Comparison of ENCODE assay signal across 8 cellular contexts in the genomic region with DNA sequence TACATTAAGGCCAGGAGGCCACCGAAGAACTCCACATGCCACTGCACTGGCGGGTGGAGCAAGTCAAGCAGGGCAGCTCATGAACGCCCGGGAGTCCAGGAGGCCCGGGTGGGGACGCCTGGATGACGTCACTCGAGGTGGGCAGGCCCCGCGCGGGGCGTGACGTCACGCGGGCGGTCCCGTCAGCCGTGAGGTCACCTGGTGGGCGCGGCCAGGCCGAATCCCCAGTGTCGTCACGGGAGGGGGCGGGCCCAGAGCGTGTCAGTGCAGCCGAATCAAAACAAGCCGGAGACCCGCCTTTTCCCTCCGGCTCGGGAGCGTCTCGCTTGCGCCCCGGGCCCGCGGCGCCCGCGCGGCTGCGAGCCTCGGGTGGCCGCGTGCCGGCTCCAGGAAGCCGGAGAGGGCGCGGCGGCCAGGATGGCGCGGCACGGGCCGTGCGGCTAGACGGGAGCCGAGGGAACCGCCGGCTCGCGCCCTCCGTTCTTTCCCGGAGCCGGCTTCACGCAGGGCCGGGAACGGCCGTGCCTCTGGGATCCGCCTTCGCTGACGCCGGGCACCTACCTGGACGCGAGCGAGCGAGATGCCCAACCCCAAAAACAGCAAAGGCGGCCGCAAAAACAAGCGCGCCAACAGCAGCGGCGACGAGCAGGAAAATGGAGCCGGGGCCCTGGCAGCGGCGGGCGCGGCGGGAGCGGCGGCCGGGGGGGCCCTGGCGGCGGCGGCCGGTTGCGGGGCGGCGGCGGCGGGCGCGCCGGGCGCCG. TPM values are rescaled to one million over a fixed set of nuclear protein-coding genes. Genes with fewer than 3 reads are reported as not detected.
DNase-seq lines count a peak whose midpoint lies in the region; ATAC-seq, FAIRE-seq and TF ChIP-seq lines count a peak whose summit lies in the region.

Gene HECA (plus strand): TSS at position 264 of the 761 bp plus-strand sequence. CDS start 317 bp downstream, at position 581.

- H3K9me1 ChIP-seq in endothelial cell of umbilical vein (replicated peaks; ENCODE audit: control insufficient read depth, extremely low read depth, insufficient read depth, low read length), result no peaks in the 10 kb centered on the region

- H3K4me1 ChIP-seq in OCI-LY7 (ENCODE audit: insufficient read depth, low read length, poor library complexity, severe bottlenecking), result peaks cover 49% of the 10 kb centered on the region
- peaks cover 4% of the 10 kb centered on the region for H3K4me1 ChIP-seq in endothelial cell of umbilical vein (ENCODE audit: control insufficient read depth, extremely low read depth, insufficient read depth, low read length)

- peak within 1 kb of the TSS; percentile 92 for H3K9ac ChIP-seq in endothelial cell of umbilical vein (replicated peaks; ENCODE audit: extremely low read depth, insufficient read depth, low read length)

- H2AFZ ChIP-seq in OCI-LY7 (ENCODE audit: low read length), result peak within 1 kb of the TSS; percentile 87
- peak within 1 kb of the TSS; percentile 92 for H2AFZ ChIP-seq in endothelial cell of umbilical vein (ENCODE audit: low read depth, low read length)

- peak; percentile 88 for FAIRE-seq in endothelial cell of umbilical vein (lab: Jason Lieb, UNC)

- ATAC-seq in GM21526 (IDR thresholded peaks at IDR 0.05; ENCODE audit: low FRiP score, unreplicated experiment), result peak; percentile 83

- peak; percentile 96 for DNase-seq in Calu3
- DNase-seq in HuH-7 (ENCODE audit: low spot score), result peak; percentile 90
- peak; percentile 95 for DNase-seq in OCI-LY7 (ENCODE audit: low spot score)
- DNase-seq in activated T-cell treated with anti-CD3 and anti-CD28 coated beads for 1 hour (ENCODE audit: low read depth), result peak; percentile 100
- peak; percentile 93 for DNase-seq in endothelial cell of umbilical vein (ENCODE audit: low read depth, low spot score)
- DNase-seq in midbrain (lab: John Stamatoyannopoulos, UW), result peak; percentile 91
- DNase-seq in stimulated activated CD8-positive, alpha-beta memory T cell treated with anti-CD3 and anti-CD28 coated beads, Interleukin-15, amount 100 ng/mL, for 48 hours (ENCODE audit: low read depth in 2 of 2), result peak; percentile 96 to 98

- no peaks in the 10 kb centered on the region for H3K27me3 Mint-ChIP-seq in Calu3 (ENCODE audit: unreplicated experiment)

- H3K79me2 ChIP-seq in OCI-LY7 (ENCODE audit: insufficient read depth, low read depth, low read length) (peaks cover 42% of the 10 kb centered on the region; the same call in 1 of the 2 replicates), endothelial cell of umbilical vein (ENCODE audit: control insufficient read depth, insufficient read depth, low read length) (peaks cover 22% of the 10 kb centered on the region)

- H3K27ac Mint-ChIP-seq in Calu3 (ENCODE audit: unreplicated experiment), result peak within 1 kb of the TSS; percentile 68

- peak within 1 kb of the TSS; percentile 87 for H3K4me2 ChIP-seq in OCI-LY7 (ENCODE audit: low read length)
- peak within 1 kb of the TSS; percentile 98 for H3K4me2 ChIP-seq in endothelial cell of umbilical vein (ENCODE audit: insufficient read depth, low read length)

- H3K4me1 Mint-ChIP-seq in Calu3 (ENCODE audit: low read depth, unreplicated experiment), result no peaks in the 10 kb centered on the region

- TF ChIP-seq CTCF in Calu3 (IDR thresholded peaks at IDR 0.05; ENCODE audit: unreplicated experiment) (no peak), OCI-LY7 (conservative IDR thresholded peaks at IDR 0.05; ENCODE audit: low read length) (no peak), endothelial cell of umbilical vein (IDR thresholded peaks at IDR 0.05; ENCODE audit: extremely low read depth in 1 of 2, insufficient read depth in 1 of 2, low read depth in 1 of 2, low read length in 2 of 2) (no peak)

- CTCF ChIA-PET in Calu3 (lab: Charles Lee), result interaction anchor here (0.6 kb wide), 2 partner anchors 181 to 929 kb away, joined by 3 to 4 read pairs; no protein-coding TSS in a partner anchor
- CTCF ChIA-PET in OCI-LY7 (lab: Charles Lee; ENCODE audit: unreplicated experiment), result interaction anchor here (0.7 to 1.1 kb wide), 2 partner anchors 10 to 12 kb away, joined by 3 to 4 read pairs; no protein-coding TSS in a partner anchor
- CTCF ChIA-PET in endothelial cell of umbilical vein (lab: Charles Lee), result interaction anchor here (1.3 kb wide), 1 partner anchor 95 kb away, joined by 4 read pairs; no protein-coding TSS in a partner anchor

- no peaks in the 10 kb centered on the region for H3K9me2 ChIP-seq in OCI-LY7 (ENCODE audit: insufficient read depth, low read length)

- no peaks in the 10 kb centered on the region for H3K9me3 ChIP-seq in OCI-LY7 (ENCODE audit: low read length)
- H3K9me3 ChIP-seq in endothelial cell of umbilical vein (replicated peaks; ENCODE audit: control insufficient read depth, insufficient read depth, low read length), result no peaks in the 10 kb centered on the region

- TF ChIP-seq POLR2A in endothelial cell of umbilical vein (IDR thresholded peaks at IDR 0.05; ENCODE audit: low read depth, low read length), result no peak

- H3K4me3 Mint-ChIP-seq in Calu3 (ENCODE audit: low read depth, unreplicated experiment), result peak within 1 kb of the TSS; percentile 77

- no TSS peak for BruUV-seq in Calu3 (replicated peaks; lab: Mats Ljungman, UMichigan)
- no TSS peak for BruUV-seq in OCI-LY7 (replicated peaks; lab: Mats Ljungman, UMichigan)
- BruUV-seq in endothelial cell of umbilical vein (replicated peaks; lab: Mats Ljungman, UMichigan), result no TSS peak

- H3K27ac ChIP-seq in OCI-LY7 (ENCODE audit: low read depth, low read length, poor library complexity, severe bottlenecking) (peak within 1 kb of the TSS; percentile 78), endothelial cell of umbilical vein (ENCODE audit: insufficient read depth, low read depth, low read length) (peak within 1 kb of the TSS; percentile 73)

- H3K36me3 ChIP-seq in OCI-LY7 (ENCODE audit: insufficient read depth, low read length) (peaks cover 21% of the 10 kb centered on the region), endothelial cell of umbilical vein (ENCODE audit: control insufficient read depth in 2 of 2, extremely low read depth in 1 of 2, insufficient read depth in 2 of 2, low read length in 2 of 2) (no peaks in the 10 kb centered on the region)

- H4K20me1 ChIP-seq in OCI-LY7 (ENCODE audit: insufficient read depth, low read length), result 0 out of 2 replicates have a peak, but pooled peaks cover 4% of the 10 kb centered on the region
- no peaks in the 10 kb centered on the region for H4K20me1 ChIP-seq in endothelial cell of umbilical vein (replicated peaks; ENCODE audit: control insufficient read depth, extremely low read depth, insufficient read depth, low read length)

- H3K36me3 Mint-ChIP-seq in Calu3 (ENCODE audit: insufficient read depth, unreplicated experiment), result peaks cover 19% of the 10 kb centered on the region

- POLR2A ChIA-PET in OCI-LY7 (lab: Charles Lee), result interaction anchor here (0.6 to 1.4 kb wide), 2 partner anchors 10 to 84 kb away, joined by 4 read pairs; no protein-coding TSS in a partner anchor
- POLR2A ChIA-PET in endothelial cell of umbilical vein (lab: Charles Lee), result no interaction called here

- peaks cover 2% of the 10 kb centered on the region in 2 experiments for H3K27me3 ChIP-seq in endothelial cell of umbilical vein (ENCODE audit: control insufficient read depth in 2 of 2, insufficient read depth in 2 of 2, low read length in 2 of 2)

- no peaks in the 10 kb centered on the region for H3K9me3 Mint-ChIP-seq in Calu3 (ENCODE audit: low read depth, unreplicated experiment)

- intact Hi-C loops in Calu3 (cut with micrococcal nuclease; ENCODE audit: unreplicated experiment) (no loop called here), OCI-LY7 (cut with micrococcal nuclease; ENCODE audit: unreplicated experiment) (loop anchor here (5.0 to 10.0 kb wide), 2 partner anchors 148 to 1580 kb away; partner anchors contain the start of gene REPS1), endothelial cell of umbilical vein (cut with micrococcal nuclease) (loop anchor here (1.0 to 2.0 kb wide), 2 partner anchors 106 to 319 kb away; partner anchors contain the start of gene ABRACL)

- H3K4me3 ChIP-seq in OCI-LY7 (ENCODE audit: low read depth, low read length, poor library complexity, severe bottlenecking) (peak within 1 kb of the TSS; percentile 87), endothelial cell of umbilical vein (replicated peaks in 1 of 3; ENCODE audit: insufficient read depth in 1 of 3, low read depth in 1 of 3, low read length in 3 of 3) (peak within 1 kb of the TSS; percentile 57 to 95 (median 86))

- dilution Hi-C loops in endothelial cell of umbilical vein (cut with MboI; ENCODE audit: extremely low pct_ligation_motif_present, low sequenced_read_pairs), result no loop called here

TF ChIP-seq in endothelial cell of umbilical vein, 7 proteins besides CTCF, POLR2A, EP300 and RAD21:
- TF ChIP-seq POLR2AphosphoS5 (IDR thresholded peaks at IDR 0.05; ENCODE audit: insufficient read depth, low read depth, low read length) (no peak), GATA2 (IDR thresholded peaks at IDR 0.05; ENCODE audit: insufficient read depth, insufficient read length, low read depth, low read length) (no peak), EZH2 (IDR thresholded peaks at IDR 0.05; ENCODE audit: borderline replicate concordance, low read depth, low read length, severe bottlenecking) (no peak), JUN (IDR thresholded peaks at IDR 0.05; ENCODE audit: borderline replicate concordance, insufficient read depth, insufficient read length, low read depth) (peak; percentile 80), FOS (IDR thresholded peaks at IDR 0.05; ENCODE audit: borderline replicate concordance, insufficient read depth, low read length) (peak; percentile 49), MYC (IDR thresholded peaks at IDR 0.05; ENCODE audit: low read depth, low read length) (no peak), MAX (IDR thresholded peaks at IDR 0.05; ENCODE audit: insufficient read depth, insufficient read length) (peak; percentile 45)

RNA-seq across cellular contexts. Expression of gene HECA, which starts in this region (rescaled TPM):
- total RNA-seq in Calu3 (2022) (7.1 and 7.5 TPM in 2 replicates), OCI-LY7 (2022) (23.3 and 27.3 TPM in 2 replicates), endothelial cell of umbilical vein (16.7 and 18.2 TPM in 2 replicates)
- total RNA-seq in OCI-LY7 (2014; rRNA removed; shearing (Covaris generic)), result 15.7 and 21.9 TPM in 2 replicates
- 4.1 and 5.8 TPM in 2 replicates for polyA plus RNA-seq in endothelial cell of umbilical vein
- 6.4 and 6.8 TPM in 2 replicates for polyA plus RNA-seq in endothelial cell of umbilical vein (2011; cell fraction: cytosol; rRNA removed)
- polyA plus RNA-seq in endothelial cell of umbilical vein (2011; cell fraction: nucleus; rRNA removed), result 4.5 and 6.3 TPM in 2 replicates
- polyA plus RNA-seq in endothelial cell of umbilical vein (2012), result 7.4 and 9.6 TPM in 2 replicates
- 17.6 and 18.1 TPM in 2 replicates for polyA minus RNA-seq in endothelial cell of umbilical vein
- polyA minus RNA-seq in endothelial cell of umbilical vein (2011; cell fraction: cytosol; rRNA and poly(A)+ RNA removed), result 8.0 TPM
- 10.7 and 12.3 TPM in 2 replicates for polyA minus RNA-seq in endothelial cell of umbilical vein (2011; cell fraction: nucleus; rRNA and poly(A)+ RNA removed)

Comparison
In these comparisons a context has a peak if more than half of its experiments do, and no peak if none do; other contexts are left out.
1. Peak in every context shown above with its lines: DNase-seq, ATAC-seq, H3K4me3 ChIP-seq and H3K27ac ChIP-seq.